ENCODE assay signal across 1 cellular context in the genomic region with DNA sequence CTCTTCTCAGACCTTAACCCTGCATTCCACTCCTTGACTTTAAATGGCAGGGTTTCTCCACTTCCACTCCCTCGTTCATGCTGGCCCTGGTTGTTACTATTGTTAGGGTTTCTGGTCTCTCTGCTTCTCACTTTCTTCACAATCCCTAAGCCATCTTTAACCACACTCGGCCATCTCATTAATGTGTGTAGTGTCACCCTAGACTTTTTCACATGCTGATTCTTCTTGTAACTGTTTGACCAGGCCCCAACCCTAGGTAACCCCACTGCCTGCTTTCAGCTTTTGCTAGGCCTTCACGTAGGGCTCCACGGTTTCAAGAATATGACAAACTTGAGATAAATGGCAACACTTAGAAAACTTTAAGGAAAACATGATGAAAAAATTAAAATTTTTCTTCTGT.
TF ChIP-seq lines count a peak whose summit lies in the region.

No MANE protein-coding gene starts in this region.

TF ChIP-seq in GM23338, 12 proteins besides CTCF, POLR2A, EP300 and RAD21 (continued from another document):
- no peak for TF ChIP-seq CREB1 (CRISPR knock-in tag; IDR thresholded peaks at IDR 0.05; ENCODE audit: low read depth)
- TF ChIP-seq ZNF114 (CRISPR knock-in tag; IDR thresholded peaks at IDR 0.05): no peak
- TF ChIP-seq EZH2 (IDR thresholded peaks at IDR 0.05; ENCODE audit: low read depth, unreplicated experiment): no peak
- no peak for TF ChIP-seq POLR2AphosphoS5 (IDR thresholded peaks at IDR 0.05; ENCODE audit: low read depth)
- no peak for TF ChIP-seq STAT1 (IDR thresholded peaks at IDR 0.05; ENCODE audit: unreplicated experiment)
- TF ChIP-seq ZNF331 (CRISPR knock-in tag; IDR thresholded peaks at IDR 0.05; ENCODE audit: low read depth): no peak
- no peak for TF ChIP-seq EZH2phosphoT487 (IDR thresholded peaks at IDR 0.05; ENCODE audit: unreplicated experiment)
- TF ChIP-seq, protein P1, sequence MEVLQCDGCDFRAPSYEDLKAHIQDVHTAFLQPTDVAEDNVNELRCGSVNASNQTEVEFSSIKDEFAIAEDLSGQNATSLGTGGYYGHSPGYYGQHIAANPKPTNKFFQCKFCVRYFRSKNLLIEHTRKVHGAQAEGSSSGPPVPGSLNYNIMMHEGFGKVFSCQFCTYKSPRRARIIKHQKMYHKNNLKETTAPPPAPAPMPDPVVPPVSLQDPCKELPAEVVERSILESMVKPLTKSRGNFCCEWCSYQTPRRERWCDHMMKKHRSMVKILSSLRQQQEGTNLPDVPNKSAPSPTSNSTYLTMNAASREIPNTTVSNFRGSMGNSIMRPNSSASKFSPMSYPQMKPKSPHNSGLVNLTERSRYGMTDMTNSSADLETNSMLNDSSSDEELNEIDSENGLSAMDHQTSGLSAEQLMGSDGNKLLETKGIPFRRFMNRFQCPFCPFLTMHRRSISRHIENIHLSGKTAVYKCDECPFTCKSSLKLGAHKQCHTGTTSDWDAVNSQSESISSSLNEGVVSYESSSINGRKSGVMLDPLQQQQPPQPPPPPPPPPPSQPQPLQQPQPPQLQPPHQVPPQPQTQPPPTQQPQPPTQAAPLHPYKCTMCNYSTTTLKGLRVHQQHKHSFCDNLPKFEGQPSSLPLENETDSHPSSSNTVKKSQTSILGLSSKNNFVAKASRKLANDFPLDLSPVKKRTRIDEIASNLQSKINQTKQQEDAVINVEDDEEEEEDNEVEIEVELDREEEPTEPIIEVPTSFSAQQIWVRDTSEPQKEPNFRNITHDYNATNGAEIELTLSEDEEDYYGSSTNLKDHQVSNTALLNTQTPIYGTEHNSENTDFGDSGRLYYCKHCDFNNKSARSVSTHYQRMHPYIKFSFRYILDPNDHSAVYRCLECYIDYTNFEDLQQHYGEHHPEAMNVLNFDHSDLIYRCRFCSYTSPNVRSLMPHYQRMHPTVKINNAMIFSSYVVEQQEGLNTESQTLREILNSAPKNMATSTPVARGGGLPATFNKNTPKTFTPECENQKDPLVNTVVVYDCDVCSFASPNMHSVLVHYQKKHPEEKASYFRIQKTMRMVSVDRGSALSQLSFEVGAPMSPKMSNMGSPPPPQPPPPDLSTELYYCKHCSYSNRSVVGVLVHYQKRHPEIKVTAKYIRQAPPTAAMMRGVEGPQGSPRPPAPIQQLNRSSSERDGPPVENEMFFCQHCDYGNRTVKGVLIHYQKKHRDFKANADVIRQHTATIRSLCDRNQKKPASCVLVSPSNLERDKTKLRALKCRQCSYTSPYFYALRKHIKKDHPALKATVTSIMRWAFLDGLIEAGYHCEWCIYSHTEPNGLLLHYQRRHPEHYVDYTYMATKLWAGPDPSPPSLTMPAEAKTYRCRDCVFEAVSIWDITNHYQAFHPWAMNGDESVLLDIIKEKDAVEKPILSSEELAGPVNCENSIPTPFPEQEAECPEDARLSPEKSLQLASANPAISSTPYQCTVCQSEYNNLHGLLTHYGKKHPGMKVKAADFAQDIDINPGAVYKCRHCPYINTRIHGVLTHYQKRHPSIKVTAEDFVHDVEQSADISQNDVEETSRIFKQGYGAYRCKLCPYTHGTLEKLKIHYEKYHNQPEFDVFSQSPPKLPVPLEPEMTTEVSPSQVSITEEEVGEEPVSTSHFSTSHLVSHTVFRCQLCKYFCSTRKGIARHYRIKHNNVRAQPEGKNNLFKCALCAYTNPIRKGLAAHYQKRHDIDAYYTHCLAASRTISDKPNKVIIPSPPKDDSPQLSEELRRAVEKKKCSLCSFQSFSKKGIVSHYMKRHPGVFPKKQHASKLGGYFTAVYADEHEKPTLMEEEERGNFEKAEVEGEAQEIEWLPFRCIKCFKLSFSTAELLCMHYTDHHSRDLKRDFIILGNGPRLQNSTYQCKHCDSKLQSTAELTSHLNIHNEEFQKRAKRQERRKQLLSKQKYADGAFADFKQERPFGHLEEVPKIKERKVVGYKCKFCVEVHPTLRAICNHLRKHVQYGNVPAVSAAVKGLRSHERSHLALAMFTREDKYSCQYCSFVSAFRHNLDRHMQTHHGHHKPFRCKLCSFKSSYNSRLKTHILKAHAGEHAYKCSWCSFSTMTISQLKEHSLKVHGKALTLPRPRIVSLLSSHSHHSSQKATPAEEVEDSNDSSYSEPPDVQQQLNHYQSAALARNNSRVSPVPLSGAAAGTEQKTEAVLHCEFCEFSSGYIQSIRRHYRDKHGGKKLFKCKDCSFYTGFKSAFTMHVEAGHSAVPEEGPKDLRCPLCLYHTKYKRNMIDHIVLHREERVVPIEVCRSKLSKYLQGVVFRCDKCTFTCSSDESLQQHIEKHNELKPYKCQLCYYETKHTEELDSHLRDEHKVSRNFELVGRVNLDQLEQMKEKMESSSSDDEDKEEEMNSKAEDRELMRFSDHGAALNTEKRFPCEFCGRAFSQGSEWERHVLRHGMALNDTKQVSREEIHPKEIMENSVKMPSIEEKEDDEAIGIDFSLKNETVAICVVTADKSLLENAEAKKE (CRISPR knock-in tag; IDR thresholded peaks at IDR 0.05): no peak
